ENCODE assay signal across 8 cellular contexts in the genomic region with DNA sequence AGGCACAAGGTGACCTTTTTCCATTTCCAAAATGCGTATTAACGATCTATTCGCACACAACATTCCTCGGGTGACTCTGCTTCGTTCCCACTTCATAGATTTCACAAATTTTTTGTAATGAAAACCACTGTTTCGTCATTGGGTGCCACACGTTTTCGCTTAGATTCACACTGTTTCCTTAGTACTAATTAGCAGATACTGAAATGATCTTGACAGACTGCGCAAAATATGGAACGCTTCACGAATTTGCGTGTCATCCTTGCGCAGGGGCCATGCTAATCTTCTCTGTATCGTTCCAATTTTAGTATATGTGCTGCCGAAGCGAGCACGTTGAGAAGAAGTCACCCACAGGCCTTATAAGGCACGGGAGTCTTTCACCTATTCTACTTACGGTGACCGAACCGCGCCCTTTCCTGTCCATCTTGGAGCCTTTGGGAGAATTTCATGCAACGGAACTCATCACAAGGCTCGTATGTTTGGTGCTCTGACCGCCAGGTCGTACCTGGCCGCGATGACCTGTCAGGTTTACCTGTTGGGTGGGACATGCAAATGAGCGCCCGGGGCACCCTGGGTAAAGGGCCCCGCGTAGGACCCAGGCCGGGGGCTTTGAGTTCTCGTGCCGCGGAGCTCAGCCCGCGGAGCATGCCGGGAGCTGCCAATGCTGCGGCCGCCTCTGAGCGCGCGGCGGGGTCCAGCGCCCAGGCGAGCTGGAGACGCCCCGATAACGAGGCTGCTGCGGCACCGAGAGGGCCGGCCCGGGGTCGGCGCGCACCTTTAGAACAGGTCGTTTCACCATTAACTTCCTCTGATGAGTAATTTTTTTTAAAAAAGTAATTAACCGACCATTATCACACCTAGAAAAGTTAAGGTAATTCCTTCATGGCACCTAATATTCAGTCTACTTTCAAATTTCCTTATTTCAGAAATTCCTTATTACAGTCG. TPM values are rescaled to one million over a fixed set of nuclear protein-coding genes. Genes with fewer than 3 reads are reported as not detected.
DNase-seq lines count a peak whose midpoint lies in the region; ATAC-seq, FAIRE-seq and TF ChIP-seq lines count a peak whose summit lies in the region.

Gene RNU6-8 (minus strand): TSS at position 329 of the 942 bp plus-strand sequence.

- FAIRE-seq in urothelium cell line (lab: Jason Lieb, UNC): no peak

- H3K4me1 ChIP-seq in right atrium auricular region: peaks cover 0 to 12% of the 10 kb centered on the region in 2 donors

- H3K27me3 ChIP-seq in right atrium auricular region: no peaks in the 10 kb centered on the region

- H3K4me3 ChIP-seq in right atrium auricular region: peak within 1 kb of the TSS; percentile 59 to 66

- DNase-seq in GM13976 (ENCODE audit: low spot score) (peak; percentile 86), NCI-H1417 treated with DMSO at 0.1 percent for 48 hours (lab: John Stamatoyannopoulos, UW) (peak; percentile 79), T-helper 1 cell (peak; percentile 72 to 88 (median 84)), right atrium auricular region (ENCODE audit: low spot score) (peak; percentile 87), pulmonary artery endothelial cell (ENCODE audit: low read depth, low spot score) (peak; percentile 37), urothelium cell line (ENCODE audit: low spot score) (peak; percentile 89)

- no peaks in the 10 kb centered on the region for H3K9me3 ChIP-seq in right atrium auricular region

- peak; percentile 77 for ATAC-seq in HG02798 (IDR thresholded peaks at IDR 0.05; ENCODE audit: poor library complexity, unreplicated experiment)

- TF ChIP-seq CTCF in GM13976 (IDR thresholded peaks at IDR 0.05; ENCODE audit: borderline replicate concordance, control extremely low read depth, extremely low read depth, insufficient read depth, missing control alignments) (no peak), right atrium auricular region (IDR thresholded peaks at IDR 0.05) (peak in 1 of 2 donors; percentile 11)

- in situ Hi-C loops in GM13976 (cut with MboI; ENCODE audit: low sequenced_read_pairs, unreplicated experiment): no loop called here

- H3K27ac ChIP-seq in angular gyrus (ENCODE audit: low read depth, low read length): peak within 1 kb of the TSS; percentile 90
- peak within 1 kb of the TSS; percentile 88 to 94 for H3K27ac ChIP-seq in right atrium auricular region

- H3K36me3 ChIP-seq in right atrium auricular region: no peaks in the 10 kb centered on the region

RNA-seq across cellular contexts. Expression of gene RNU6-8, which starts in this region (rescaled TPM):
- total RNA-seq in right atrium auricular region (not detected), pulmonary artery endothelial cell (not detected in 2 replicates)

Comparison
In these comparisons a context has a peak if more than half of its experiments do, and no peak if none do; other contexts are left out.
1. Peak in every context shown above with its lines: DNase-seq, ATAC-seq, H3K4me3 ChIP-seq and H3K27ac ChIP-seq.
2. Peak in DNase-seq, H3K4me3 ChIP-seq and H3K27ac ChIP-seq in right atrium auricular region; RNA of the gene not detected or under 1 TPM.
3. Peak in DNase-seq in pulmonary artery endothelial cell; RNA of the gene not detected or under 1 TPM.
4. DNase-seq: peak in every context shown above with its lines; median percentile 89 in urothelium cell line; 87 in right atrium auricular region; 86 in GM13976; 84 in T-helper 1 cell; 79 in NCI-H1417 treated with DMSO at 0.1 percent for 48 hours; 37 in pulmonary artery endothelial cell.